In genomic region chr17:27362909-27363308, GRCh38 we compare ENCODE assay signal across 1 cellular context.
TF ChIP-seq lines count a peak whose summit lies in the region.

No MANE protein-coding gene starts in this region.

TF ChIP-seq in HepG2, 621 proteins besides CTCF, POLR2A, EP300 and RAD21 (continued from another document):
- TF ChIP-seq ZBTB44 (CRISPR knock-in tag; IDR thresholded peaks at IDR 0.05) (no peak), SETDB1 (CRISPR knock-in tag; IDR thresholded peaks at IDR 0.05; ENCODE audit: borderline replicate concordance) (no peak), FOXJ3 (CRISPR knock-in tag; IDR thresholded peaks at IDR 0.05; ENCODE audit: borderline replicate concordance) (no peak), ZNF12 (CRISPR knock-in tag; IDR thresholded peaks at IDR 0.05) (no peak), ZNF180 (CRISPR knock-in tag; IDR thresholded peaks at IDR 0.05; ENCODE audit: borderline replicate concordance, low read depth) (no peak), SIX4 (CRISPR knock-in tag; IDR thresholded peaks at IDR 0.05) (no peak), KAT8 (CRISPR knock-in tag; IDR thresholded peaks at IDR 0.05) (no peak), MED8 (CRISPR knock-in tag; IDR thresholded peaks at IDR 0.05; ENCODE audit: insufficient replicate concordance) (no peak), HOXD1 (CRISPR knock-in tag; IDR thresholded peaks at IDR 0.05) (no peak), SRF (IDR thresholded peaks at IDR 0.05; ENCODE audit: low read depth, low read length) (no peak), CREB1 (IDR thresholded peaks at IDR 0.05) (no peak), CREB1 (CRISPR knock-in tag; IDR thresholded peaks at IDR 0.05) (no peak), THAP7 (CRISPR knock-in tag; IDR thresholded peaks at IDR 0.05) (no peak), TOE1 (CRISPR knock-in tag; IDR thresholded peaks at IDR 0.05) (no peak)
